Comparison of ENCODE assay signal across 16 cellular contexts in genomic region chr3:102123590-102124190, GRCh38.
A peak's percentile ranks its signal among the peaks of the same experiment; 100 is the strongest.
DNase-seq lines count a peak whose midpoint lies in the region; ATAC-seq, FAIRE-seq and TF ChIP-seq lines count a peak whose summit lies in the region.
"Had no signal": no experiment of that assay in that cellular context is flagged by ENCODE, and none has a peak within 500 bp of the region (broad histone marks: within the 10 kb centered on the region; RNA-seq: fewer than 3 reads in every experiment).

No MANE protein-coding gene starts in this region.

- no peaks in the 10 kb centered on the region for H3K36me3 ChIP-seq in fibroblast of lung (ENCODE audit: control insufficient read depth, insufficient read depth, low read length)
- H3K36me3 ChIP-seq in small intestine (ENCODE audit: control insufficient read depth in 2 of 2, insufficient read depth in 2 of 2, low read length in 2 of 2): no peaks in the 10 kb centered on the region
- H3K36me3 ChIP-seq: heart right ventricle, Peyer's patch had no signal

- peak overlapping the region; percentile 62 for H3K27ac Mint-ChIP-seq in HFFc6
- peak overlapping the region; percentile 44 for H3K27ac Mint-ChIP-seq in osteocyte (ENCODE audit: unreplicated experiment)

- no peak for ATAC-seq in GM21381 (IDR thresholded peaks at IDR 0.05; ENCODE audit: unreplicated experiment)
- ATAC-seq in HG03520 (IDR thresholded peaks at IDR 0.05; ENCODE audit: unreplicated experiment): no peak
- ATAC-seq: K562 had no signal

- H3K4me3 Mint-ChIP-seq in HFFc6 (no peak overlapping the region), osteocyte (ENCODE audit: unreplicated experiment) (no peak overlapping the region)

- no peaks in the 10 kb centered on the region for H4K20me1 ChIP-seq in fibroblast of lung (ENCODE audit: control insufficient read depth, extremely low read depth, insufficient read depth, low read length)

- peaks cover 13% of the 10 kb centered on the region; the same call in 1 of the 2 replicates for H3K9me3 Mint-ChIP-seq in HFFc6
- peaks cover 24% of the 10 kb centered on the region for H3K9me3 Mint-ChIP-seq in osteocyte (ENCODE audit: unreplicated experiment)

- H3K4me1 ChIP-seq in fibroblast of lung (ENCODE audit: control insufficient read depth, extremely low read depth, insufficient read depth, low read length): peaks cover 3% of the 10 kb centered on the region
- H3K4me1 ChIP-seq in small intestine (ENCODE audit: control insufficient read depth in 2 of 2, insufficient read depth in 1 of 2, low read depth in 1 of 2, low read length in 1 of 2): peaks cover 0 to 2% of the 10 kb centered on the region in 2 donors
- H3K4me1 ChIP-seq: Peyer's patch had no signal

- no peak for FAIRE-seq in small intestine (lab: Jason Lieb, UNC)
- FAIRE-seq: K562 had no signal

- POLR2A ChIA-PET in RWPE1 (lab: Yijun Ruan, JAX; ENCODE audit: low non-redundant PET): no interaction called here

- H3K27me3 Mint-ChIP-seq in HFFc6 (ENCODE audit: insufficient read depth) (no peaks in the 10 kb centered on the region; the same call in 1 of the 2 replicates), osteocyte (ENCODE audit: unreplicated experiment) (no peaks in the 10 kb centered on the region)

- CTCF ChIA-PET in RWPE1 (lab: Yijun Ruan, JAX): no interaction called here

- no peak for DNase-seq in HFFc6
- peak; percentile 33 for DNase-seq in RWPE1 (ENCODE audit: low spot score)
- DNase-seq in fibroblast of lung (ENCODE audit: low read depth in 2 of 2): peak; percentile 11 to 23
- no peak for DNase-seq in osteocyte (ENCODE audit: extremely low spot score, unreplicated experiment)
- DNase-seq in SHP77 treated with DMSO at 0.1 percent for 48 hours (lab: John Stamatoyannopoulos, UW): no peak
- no peak for DNase-seq in small intestine
- DNase-seq: activated CD4-positive, alpha-beta T cell treated with anti-CD3 and anti-CD28 coated beads for 48 hours; activated CD8-positive, alpha-beta memory T cell treated with anti-CD3 and anti-CD28 coated beads, Interleukin-2, amount 50 U/mL, for 4 hours; activated naive CD4-positive, alpha-beta T cell; heart right ventricle; NCI-H1092 treated with DMSO at 0.1 percent for 48 hours; Peyer's patch; stimulated activated CD4-positive, alpha-beta T cell treated with anti-CD3 and anti-CD28 coated beads, Interleukin-4, amount 100 ng/mL, for 1 hour had no signal

- no peaks in the 10 kb centered on the region for H3K27me3 ChIP-seq in fibroblast of lung (ENCODE audit: control insufficient read depth, insufficient read depth, low read length)
- no peaks in the 10 kb centered on the region for H3K27me3 ChIP-seq in small intestine (ENCODE audit: control insufficient read depth in 2 of 2, insufficient read depth in 2 of 2, low read length in 2 of 2)
- H3K27me3 ChIP-seq: heart right ventricle, Peyer's patch had no signal

- H3K79me2 ChIP-seq in fibroblast of lung (ENCODE audit: control insufficient read depth, insufficient read depth, low read length): no peaks in the 10 kb centered on the region

- H3K9me3 ChIP-seq in fibroblast of lung (ENCODE audit: control insufficient read depth, insufficient read depth, low read depth, low read length) (no peaks in the 10 kb centered on the region), small intestine (ENCODE audit: control insufficient read depth, low read depth) (no peaks in the 10 kb centered on the region)

- 73 to 84% (median 73%) methylated on average over 2 of the region's 2 CpGs for WGBS in small intestine, 3 donors

- no peak overlapping the region for H3K4me3 ChIP-seq in fibroblast of lung (replicated peaks in 1 of 4; ENCODE audit: control extremely low read depth in 1 of 4, insufficient read depth in 1 of 4, low read depth in 3 of 4, low read length in 4 of 4)
- H3K4me3 ChIP-seq in small intestine (ENCODE audit: low read depth in 1 of 2, low read length in 2 of 2): no peak overlapping the region
- H3K4me3 ChIP-seq: heart right ventricle, K562, Peyer's patch had no signal

- H3K4me1 Mint-ChIP-seq in HFFc6 (ENCODE audit: low read depth): peaks cover 19% of the 10 kb centered on the region
- peaks cover 15% of the 10 kb centered on the region for H3K4me1 Mint-ChIP-seq in osteocyte (ENCODE audit: unreplicated experiment)

- H3K36me3 Mint-ChIP-seq in HFFc6 (ENCODE audit: low read depth): peaks cover 15% of the 10 kb centered on the region
- peaks cover 2% of the 10 kb centered on the region for H3K36me3 Mint-ChIP-seq in osteocyte (ENCODE audit: unreplicated experiment)

- TF ChIP-seq CTCF in HFFc6 (IDR thresholded peaks at IDR 0.05) (no peak), RWPE1 (conservative IDR thresholded peaks at IDR 0.05; ENCODE audit: low read depth) (no peak), fibroblast of lung (conservative IDR thresholded peaks at IDR 0.05 in 1 of 2, IDR thresholded peaks at IDR 0.05 in 1 of 2; ENCODE audit: low read depth in 1 of 2, low read length in 2 of 2) (no peak), osteocyte (IDR thresholded peaks at IDR 0.05) (no peak)

- peak overlapping the region; percentile 86 for H3K27ac ChIP-seq in RWPE1
- H3K27ac ChIP-seq in fibroblast of lung (ENCODE audit: insufficient read depth, low read length): no peak overlapping the region
- peak overlapping the region in 1 of 2 donors; percentile 32 for H3K27ac ChIP-seq in small intestine (ENCODE audit: low read depth in 1 of 2, low read length in 1 of 2)
- H3K27ac ChIP-seq: Peyer's patch had no signal

- H2AFZ ChIP-seq in fibroblast of lung (ENCODE audit: low read length): no peak overlapping the region

- H3K9ac ChIP-seq in fibroblast of lung (ENCODE audit: insufficient read depth, low read length): no peak overlapping the region

- no peak overlapping the region for H3K4me2 ChIP-seq in fibroblast of lung (ENCODE audit: extremely low read depth, insufficient read depth, low read length)

Comparison
In these comparisons a context has a peak if more than half of its experiments do, and no peak if none do; other contexts are left out.
1. DNase-seq: peak in RWPE1 (single experiment) and fibroblast of lung (2 of 2); none in HFFc6 (single experiment), osteocyte (single experiment), SHP77 treated with DMSO at 0.1 percent for 48 hours (single experiment) and small intestine (single experiment).